16 cellular contexts compared by ENCODE assay signal in genomic region chr3:157916672-157917071, GRCh38.
"Had no signal": no experiment of that assay in that cellular context is flagged by ENCODE, and none has a peak within 500 bp of the region (broad histone marks: within the 10 kb centered on the region; RNA-seq: fewer than 3 reads in every experiment).

No MANE protein-coding gene starts in this region.

- H3K4me3 ChIP-seq: lung, pancreas, suprapubic skin, thyroid gland had no signal

- DNase-seq: cortex of kidney; effector memory CD4-positive, alpha-beta T cell; left colon; left ventricle myocardium superior; mesenchymal stem cell; midbrain; occipital lobe; pancreas; right cardiac atrium; stimulated activated CD4-positive, alpha-beta T cell treated with anti-CD3 and anti-CD28 coated beads, Interleukin-4, amount 100 ng/mL, for 1 hour; stimulated activated CD8-positive, alpha-beta memory T cell treated with anti-CD3 and anti-CD28 coated beads, Interleukin-4, amount 100 ng/mL, for 48 hours; stimulated activated naive CD8-positive, alpha-beta T cell treated with anti-CD3 and anti-CD28 coated beads, Interleukin-15, Interleukin-2, amounts not matched to agents 100 U/mL and 50 U/mL, for 24 hours; thyroid gland had no signal

- H3K4me1 ChIP-seq: pancreas, suprapubic skin, thyroid gland had no signal

- H3K36me3 ChIP-seq: pancreas, suprapubic skin, thyroid gland had no signal

- H3K9me3 ChIP-seq: pancreas, suprapubic skin, thyroid gland had no signal

- H3K27me3 ChIP-seq: pancreas, suprapubic skin, thyroid gland had no signal

- ATAC-seq: esophagus mucosa; left colon; left ventricle myocardium superior; pancreas; right cardiac atrium; stimulated activated naive CD8-positive, alpha-beta T cell treated with anti-CD3 and anti-CD28 coated beads, Interleukin-15, Interleukin-2, amounts not matched to agents 100 U/mL and 50 U/mL, for 24 hours had no signal

- H3K27ac ChIP-seq: pancreas, suprapubic skin, thyroid gland had no signal
